ENCODE assay signal across 8 cellular contexts in the genomic region with DNA sequence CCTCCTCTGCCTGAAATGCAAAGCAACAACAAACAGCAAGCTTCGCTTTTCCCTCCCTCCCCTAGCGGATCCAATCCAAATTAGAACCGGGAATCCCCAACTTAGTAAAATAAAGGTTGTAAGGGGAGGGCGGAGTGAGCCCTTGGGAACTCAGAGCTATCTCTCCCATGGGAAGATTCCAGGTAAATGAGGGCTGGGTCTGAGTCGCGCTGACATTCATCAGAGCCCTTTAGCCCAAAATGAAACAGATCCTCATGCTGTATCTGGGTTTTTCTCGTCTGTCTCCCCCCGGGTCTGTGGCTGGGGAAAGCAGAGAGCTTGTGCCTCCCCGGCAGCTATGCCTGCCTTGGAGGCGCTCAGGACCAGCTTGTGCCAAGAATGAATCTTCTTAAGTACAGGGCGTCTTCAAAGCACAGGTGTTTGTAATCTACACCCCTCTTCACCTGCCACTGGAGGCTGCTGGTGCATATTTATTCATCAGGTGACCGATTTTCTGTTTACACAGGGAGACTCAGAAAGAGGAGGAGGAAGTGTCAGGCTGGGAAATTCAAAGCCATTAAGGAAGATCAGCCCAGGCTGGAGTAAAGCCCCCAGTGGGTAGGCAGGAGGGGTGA.
A peak's percentile ranks its signal among the peaks of the same experiment; 100 is the strongest.
DNase-seq lines count a peak whose midpoint lies in the region; ATAC-seq and TF ChIP-seq lines count a peak whose summit lies in the region.

No MANE protein-coding gene starts in this region.

- H3K27ac ChIP-seq in muscle layer of duodenum (ENCODE audit: low read length) = peak overlapping the region; percentile 72

- peaks cover 5 to 28% of the 10 kb centered on the region in 2 donors for H3K4me1 ChIP-seq in muscle layer of duodenum (ENCODE audit: control insufficient read depth in 1 of 2, insufficient read depth in 2 of 2, low read length in 2 of 2)

- no peak for TF ChIP-seq CTCF in choroid plexus epithelial cell (conservative IDR thresholded peaks at IDR 0.05; ENCODE audit: low read depth, low read length)

- H3K9me3 ChIP-seq in muscle layer of duodenum (ENCODE audit: control insufficient read depth in 1 of 2, low read length in 2 of 2) = no peaks in the 10 kb centered on the region

- no peaks in the 10 kb centered on the region for H3K36me3 ChIP-seq in muscle layer of duodenum (ENCODE audit: control insufficient read depth in 1 of 2, insufficient read depth in 2 of 2, low read length in 2 of 2)

- DNase-seq in NCI-H2107 treated with DMSO at 0.1 percent for 48 hours (lab: John Stamatoyannopoulos, UW; ENCODE audit: unreplicated experiment) (peak; percentile 89), NCI-H2107 (lab: John Stamatoyannopoulos, UW) (no peak), NCI-H2171 treated with DMSO at 0.1 percent for 48 hours (lab: John Stamatoyannopoulos, UW) (peak; percentile 98), choroid plexus epithelial cell (ENCODE audit: low read depth) (no peak), medulla oblongata (ENCODE audit: extremely low spot score) (no peak)

- H3K27me3 ChIP-seq in muscle layer of duodenum (ENCODE audit: low read depth, low read length) = no peaks in the 10 kb centered on the region

- ATAC-seq in HG03565 (IDR thresholded peaks at IDR 0.05; ENCODE audit: unreplicated experiment) (no peak), GM18868 (IDR thresholded peaks at IDR 0.05; ENCODE audit: unreplicated experiment) (no peak)

- H3K4me3 ChIP-seq in choroid plexus epithelial cell (ENCODE audit: low read depth, low read length) (peak overlapping the region; percentile 70), muscle layer of duodenum (ENCODE audit: low read depth in 1 of 2, low read length in 2 of 2) (peak overlapping the region; percentile 76 to 81)

Comparison
In these comparisons a context has a peak if more than half of its experiments do, and no peak if none do; other contexts are left out.
1. DNase-seq: peak in NCI-H2107 treated with DMSO at 0.1 percent for 48 hours (single experiment) and NCI-H2171 treated with DMSO at 0.1 percent for 48 hours (single experiment); none in NCI-H2107 (single experiment), choroid plexus epithelial cell (single experiment) and medulla oblongata (single experiment).